ENCODE assay signal across 27 cellular contexts in the genomic region with DNA sequence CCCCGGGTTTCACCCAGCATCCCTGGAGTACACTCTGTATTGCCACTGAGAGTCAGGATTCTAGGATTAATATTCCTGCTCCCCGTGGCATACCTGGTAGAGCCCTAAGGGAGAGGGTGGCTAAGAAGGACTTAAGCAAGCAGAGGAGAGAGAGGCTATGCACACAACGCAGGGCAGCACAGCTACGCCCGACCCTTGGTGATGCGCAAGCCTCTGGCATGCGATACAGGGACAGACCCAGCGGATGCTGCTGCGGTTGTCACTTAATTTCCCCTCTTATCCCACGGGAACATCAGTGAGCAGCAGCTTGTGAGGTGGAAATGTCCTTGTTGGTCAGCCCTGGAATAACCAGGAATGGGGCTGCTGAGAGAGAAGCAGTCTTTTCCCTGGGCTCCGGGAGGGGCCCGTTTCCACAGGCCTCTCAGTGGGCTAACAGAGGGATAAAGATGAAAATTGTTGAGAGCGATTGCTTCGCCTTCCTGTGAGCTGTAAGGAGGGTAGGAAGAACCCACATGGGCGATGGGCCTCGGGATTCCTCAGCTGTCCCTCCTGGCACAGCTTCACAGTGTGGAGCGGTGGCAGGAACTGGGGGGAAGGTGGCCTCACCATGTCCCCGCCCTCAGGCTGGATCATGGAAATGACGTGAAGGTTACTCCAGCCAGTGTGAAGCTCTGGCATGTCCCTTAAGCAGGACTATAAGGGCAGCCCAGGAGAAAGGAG. TPM values are rescaled to one million over a fixed set of nuclear protein-coding genes. Genes with fewer than 3 reads are reported as not detected.
A peak's percentile ranks its signal among the peaks of the same experiment; 100 is the strongest.
DNase-seq lines count a peak whose midpoint lies in the region; ATAC-seq, FAIRE-seq and TF ChIP-seq lines count a peak whose summit lies in the region.
"Had no signal": no experiment of that assay in that cellular context is flagged by ENCODE, and none has a peak within 500 bp of the region (broad histone marks: within the 10 kb centered on the region; RNA-seq: fewer than 3 reads in every experiment).

No MANE protein-coding gene starts in this region.

- no peak for FAIRE-seq in HepG2 (lab: Jason Lieb, UNC)
- FAIRE-seq: GM12891, TTC549 had no signal

- CTCF ChIA-PET in HepG2 (lab: Yijun Ruan, JAX; ENCODE audit: low intra/inter-chr PET ratio, low total read pairs) = no interaction called here
- CTCF ChIA-PET in activated CD8-positive, alpha-beta T cell treated with anti-CD3 and anti-CD28 coated beads, Interleukin-2, amount 10 ng/mL, durations not matched to agents 7 days and 5 days (lab: Charles Lee) = interaction anchor here (0.7 to 1.4 kb wide), 4 partner anchors 48 to 166 kb away, joined by 3 to 5 read pairs (median 3); a partner anchor contains a TSS

- ATAC-seq in right lobe of liver (no peak), HepG2 (no peak), RWPE2 (ENCODE audit: low read depth) (no peak), naive B cell (ENCODE audit: low read depth in 2 of 2) (no peak), GM19397 (IDR thresholded peaks at IDR 0.05; ENCODE audit: unreplicated experiment) (no peak)
- no peak for ATAC-seq in activated CD8-positive, alpha-beta T cell treated with anti-CD3 and anti-CD28 coated beads, Interleukin-2, amount 10 ng/mL, durations not matched to agents 7 days and 5 days
- ATAC-seq: activated naive CD4-positive, alpha-beta T cell treated with anti-CD3 and anti-CD28 coated beads, Interleukin-2, amount 50 U/mL, for 72 hours; esophagus mucosa; psoas muscle had no signal

- no peaks in the 10 kb centered on the region for H3K9me3 Mint-ChIP-seq in naive B cell
- H3K9me3 Mint-ChIP-seq in activated CD8-positive, alpha-beta T cell treated with anti-CD3 and anti-CD28 coated beads, Interleukin-2, amount 10 ng/mL, durations not matched to agents 7 days and 5 days (ENCODE audit: insufficient read depth) = no peaks in the 10 kb centered on the region
- H3K9me3 Mint-ChIP-seq: activated naive CD4-positive, alpha-beta T cell treated with anti-CD3 and anti-CD28 coated beads, Interleukin-2, amount 50 U/mL, for 72 hours had no signal

- H3K9ac ChIP-seq in HepG2 (ENCODE audit: insufficient read depth, low read depth, low read length) = no peak overlapping the region

- no peak for TF ChIP-seq POLR2A in right lobe of liver (IDR thresholded peaks at IDR 0.05)
- TF ChIP-seq POLR2A in HepG2 (IDR thresholded peaks at IDR 0.05; ENCODE audit: insufficient read depth in 1 of 2, low read depth in 2 of 2, low read length in 2 of 2) = no peak
- no peak for TF ChIP-seq POLR2A in vagina (IDR thresholded peaks at IDR 0.05)

- in situ Hi-C loops in HepG2 (cut with HindIII; ENCODE audit: extremely low pct_ligation_motif_present, low pct_unique_long_range_greater_than_20kb) = no loop called here

- intact Hi-C loops in right lobe of liver (cut with DNase I) = loop anchor here (10.0 kb wide), 1 partner anchor 65 kb away; a partner anchor contains a TSS
- intact Hi-C loops in HepG2 (cut with micrococcal nuclease; ENCODE audit: unreplicated experiment) = no loop called here
- intact Hi-C loops in vagina (cut with DNase I) = loop anchor here (10.0 kb wide), 1 partner anchor 65 kb away; a partner anchor contains a TSS

- peak overlapping the region in 4 of 6 donors; percentile 28 to 98 (median 91) for H3K27ac Mint-ChIP-seq in naive B cell
- H3K27ac Mint-ChIP-seq in activated CD8-positive, alpha-beta T cell treated with anti-CD3 and anti-CD28 coated beads, Interleukin-2, amount 10 ng/mL, durations not matched to agents 7 days and 5 days = no peak overlapping the region

- no peak for TF ChIP-seq EP300 in HepG2 (IDR thresholded peaks at IDR 0.05; ENCODE audit: low read depth in 2 of 2, low read length in 2 of 2)
- TF ChIP-seq EP300 in HepG2 (CRISPR knock-in tag; IDR thresholded peaks at IDR 0.05; ENCODE audit: borderline replicate concordance) = no peak

- H3K9me3 ChIP-seq in right lobe of liver (no peaks in the 10 kb centered on the region), HepG2 (ENCODE audit: low read length) (no peaks in the 10 kb centered on the region), RWPE2 (ENCODE audit: severe bottlenecking) (no peaks in the 10 kb centered on the region), vagina (no peaks in the 10 kb centered on the region)
- H3K9me3 ChIP-seq: Caco-2, left ventricle myocardium inferior, psoas muscle, thoracic aorta had no signal

- H3K36me3 ChIP-seq in right lobe of liver (peaks cover 0 to 1% (median 0%) of the 10 kb centered on the region in 4 donors), HepG2 (replicated peaks in 1 of 2; ENCODE audit: control insufficient read depth in 1 of 2, insufficient read depth in 2 of 2, low read length in 2 of 2) (peaks cover 14 to 31% of the 10 kb centered on the region in 2 experiments), RWPE2 (ENCODE audit: low read depth) (peaks cover 34% of the 10 kb centered on the region), vagina (peaks cover 4 to 37% of the 10 kb centered on the region in 2 donors)

- H3K27ac ChIP-seq in right lobe of liver (no peak overlapping the region), HepG2 (ENCODE audit: extremely low read length, insufficient read depth, low read length) (no peak overlapping the region), RWPE2 (ENCODE audit: poor library complexity, severe bottlenecking) (no peak overlapping the region), vagina (no peak overlapping the region)
- H3K27ac ChIP-seq: left ventricle myocardium inferior, psoas muscle, thoracic aorta had no signal

- BruUV-seq in HepG2 (replicated peaks; lab: Mats Ljungman, UMichigan) = no TSS peak

- H2AFZ ChIP-seq in HepG2 (ENCODE audit: low read length) = no peak overlapping the region

- H3K4me2 ChIP-seq in HepG2 (ENCODE audit: low read depth, low read length) = no peak overlapping the region
- H3K4me2 ChIP-seq: smooth muscle cell had no signal

- no peaks in the 10 kb centered on the region for H3K4me1 ChIP-seq in right lobe of liver
- peaks cover 5% of the 10 kb centered on the region; the same call in 1 of the 2 replicates for H3K4me1 ChIP-seq in HepG2 (ENCODE audit: insufficient read depth, low read length)
- no peaks in the 10 kb centered on the region for H3K4me1 ChIP-seq in RWPE2 (ENCODE audit: insufficient read depth, poor library complexity, severe bottlenecking)
- H3K4me1 ChIP-seq in vagina = no peaks in the 10 kb centered on the region
- H3K4me1 ChIP-seq: left ventricle myocardium inferior, psoas muscle had no signal

- 85% methylated on average over 5 of the region's 19 CpGs for WGBS in right lobe of liver (ENCODE audit: insufficient coverage, low coverage, low lambda C conversion rate, missing lambda C conversion rate)
- WGBS in HepG2 (ENCODE audit: low lambda C conversion rate) = 93% methylated on average over 19 of the region's 19 CpGs

- H3K4me1 Mint-ChIP-seq in naive B cell = peaks cover 12 to 29% (median 16%) of the 10 kb centered on the region in 3 donors
- peaks cover 24% of the 10 kb centered on the region for H3K4me1 Mint-ChIP-seq in activated CD8-positive, alpha-beta T cell treated with anti-CD3 and anti-CD28 coated beads, Interleukin-2, amount 10 ng/mL, durations not matched to agents 7 days and 5 days (ENCODE audit: low read depth)

- no peak for TF ChIP-seq RAD21 in HepG2 (CRISPR knock-in tag; IDR thresholded peaks at IDR 0.05)

- H3K36me3 Mint-ChIP-seq in naive B cell = peaks cover 18 to 22% of the 10 kb centered on the region in 2 donors
- H3K36me3 Mint-ChIP-seq in activated CD8-positive, alpha-beta T cell treated with anti-CD3 and anti-CD28 coated beads, Interleukin-2, amount 10 ng/mL, durations not matched to agents 7 days and 5 days (ENCODE audit: low read depth) = peaks cover 30% of the 10 kb centered on the region

- no peaks in the 10 kb centered on the region for H3K79me2 ChIP-seq in HepG2 (ENCODE audit: insufficient read depth, low read length)

- no peaks in the 10 kb centered on the region for H3K27me3 Mint-ChIP-seq in naive B cell
- no peaks in the 10 kb centered on the region for H3K27me3 Mint-ChIP-seq in activated CD8-positive, alpha-beta T cell treated with anti-CD3 and anti-CD28 coated beads, Interleukin-2, amount 10 ng/mL, durations not matched to agents 7 days and 5 days (ENCODE audit: low read depth)

- no peaks in the 10 kb centered on the region for H4K20me1 ChIP-seq in HepG2 (ENCODE audit: insufficient read depth, low read length)

- no peak overlapping the region for H3K4me3 ChIP-seq in right lobe of liver
- H3K4me3 ChIP-seq in HepG2 (replicated peaks in 1 of 3; ENCODE audit: insufficient read depth in 1 of 3, low read depth in 2 of 3, low read length in 3 of 3) = no peak overlapping the region
- H3K4me3 ChIP-seq in RWPE2 (ENCODE audit: severe bottlenecking) = no peak overlapping the region
- H3K4me3 ChIP-seq in vagina = no peak overlapping the region
- H3K4me3 ChIP-seq: left ventricle myocardium inferior, psoas muscle, smooth muscle cell, thoracic aorta had no signal

- DNase-seq in right lobe of liver (peak in 2 of 3 donors; percentile 8 to 41), HepG2 (ENCODE audit: low spot score) (no peak), RWPE2 (ENCODE audit: low spot score) (peak; percentile 36), naive B cell (no peak), vagina (ENCODE audit: extremely low spot score in 2 of 2) (peak; percentile 61 to 64), cerebellar nuclear complex (lab: John Stamatoyannopoulos, UW) (no peak)
- DNase-seq in activated CD8-positive, alpha-beta T cell treated with anti-CD3 and anti-CD28 coated beads, Interleukin-2, amount 10 ng/mL, durations not matched to agents 7 days and 5 days = no peak
- DNase-seq: DND-41; effector CD4-positive, alpha-beta T cell; foreskin melanocyte; hippocampal formation; left ventricle myocardium inferior; NCI-H1105; NCI-H2081; NCI-H345; SHP77 treated with DMSO at 0.1 percent for 48 hours; stimulated activated naive CD4-positive, alpha-beta T cell treated with Interleukin-2 at 50 U/mL for 16 hours; SW 1271 had no signal

- H3K27me3 ChIP-seq in right lobe of liver (no peaks in the 10 kb centered on the region), HepG2 (ENCODE audit: control insufficient read depth in 1 of 2, insufficient read depth in 2 of 2, low read length in 2 of 2) (no peaks in the 10 kb centered on the region), RWPE2 (ENCODE audit: insufficient read depth, poor library complexity, severe bottlenecking) (no peaks in the 10 kb centered on the region), vagina (no peaks in the 10 kb centered on the region)

- TF ChIP-seq CTCF in right lobe of liver (IDR thresholded peaks at IDR 0.05) (no peak), HepG2 (CRISPR knock-in tag; IDR thresholded peaks at IDR 0.05) (no peak), RWPE2 (IDR thresholded peaks at IDR 0.05; ENCODE audit: poor library complexity, severe bottlenecking) (no peak), vagina (IDR thresholded peaks at IDR 0.05) (no peak)

- POLR2A ChIA-PET in HepG2 (lab: Yijun Ruan, JAX) = no interaction called here
- POLR2A ChIA-PET in activated CD8-positive, alpha-beta T cell treated with anti-CD3 and anti-CD28 coated beads, Interleukin-2, amount 10 ng/mL, durations not matched to agents 7 days and 5 days (lab: Charles Lee) = interaction anchor here (1.0 kb wide), 1 partner anchor 48 kb away, joined by 4 read pairs; a partner anchor contains a TSS

- peak overlapping the region in 1 of 8 donors; percentile 19 for H3K4me3 Mint-ChIP-seq in naive B cell
- H3K4me3 Mint-ChIP-seq in activated CD8-positive, alpha-beta T cell treated with anti-CD3 and anti-CD28 coated beads, Interleukin-2, amount 10 ng/mL, durations not matched to agents 7 days and 5 days = no peak overlapping the region

RNA-seq across cellular contexts. Expression of a gene that starts 37.5 kb away (rescaled TPM):
- total RNA-seq in right lobe of liver = 10 to 100 TPM in 1 of 6 experiments, 1 to 10 TPM in 5; 3.8 to 11.5 (median 6.3) TPM
- 5.8 and 8.9 TPM in 2 replicates for total RNA-seq in HepG2 (2016; rRNA removed; fragmentation: Illumina TruSeq; extraction: Trizol)
- total RNA-seq in HepG2 (2016; cell fraction: cytosol; rRNA removed; fragmentation: Illumina TruSeq; extraction: Trizol; ENCODE audit: low read depth) = 2.9 and 4.1 TPM in 2 replicates
- total RNA-seq in HepG2 (2016; cell fraction: insoluble cytoplasmic fraction; rRNA removed; fragmentation: Illumina TruSeq; extraction: Trizol) = 6.4 and 10.4 TPM in 2 replicates
- total RNA-seq in HepG2 (2016; cell fraction: membrane; rRNA removed; fragmentation: Illumina TruSeq; extraction: Trizol) = 5.1 and 5.2 TPM in 2 replicates
- total RNA-seq in HepG2 (2016; cell fraction: nucleus; rRNA removed; fragmentation: Illumina TruSeq; extraction: Trizol) = 7.2 and 9.9 TPM in 2 replicates
- polyA plus RNA-seq in HepG2 (2011; rRNA removed) = 9.2 and 13.5 TPM in 2 replicates
- 6.2 and 8.0 TPM in 2 replicates for polyA plus RNA-seq in HepG2 (2011; cell fraction: cytosol; rRNA removed)
- polyA plus RNA-seq in HepG2 (2011; cell fraction: nucleus; rRNA removed) = 37.0 and 38.9 TPM in 2 replicates
- polyA plus RNA-seq in HepG2 (2012) = 8.0 and 20.4 TPM in 2 replicates
- polyA plus RNA-seq in HepG2 (2016; cell fraction: cytosol; fragmentation: Illumina TruSeq; extraction: Trizol; ENCODE audit: low read depth) = 2.3 and 2.5 TPM in 2 replicates
- polyA plus RNA-seq in HepG2 (2016; cell fraction: insoluble cytoplasmic fraction; fragmentation: Illumina TruSeq; extraction: Trizol; ENCODE audit: low read depth) = 10.3 and 13.3 TPM in 2 replicates
- 4.7 and 5.2 TPM in 2 replicates for polyA plus RNA-seq in HepG2 (2016; cell fraction: membrane; fragmentation: Illumina TruSeq; extraction: Trizol; ENCODE audit: low read depth)
- polyA plus RNA-seq in HepG2 (2016; cell fraction: nucleus; fragmentation: Illumina TruSeq; extraction: Trizol; ENCODE audit: insufficient read depth, low read depth) = 23.2 and 27.0 TPM in 2 replicates
- 17.2 and 38.7 TPM in 2 replicates for polyA minus RNA-seq in HepG2 (2011; rRNA and poly(A)+ RNA removed; ENCODE audit: low replicate concordance)
- polyA minus RNA-seq in HepG2 (2011; cell fraction: cytosol; rRNA and poly(A)+ RNA removed) = 5.8 and 6.9 TPM in 2 replicates
- 6.4 and 8.5 TPM in 2 replicates for polyA minus RNA-seq in HepG2 (2011; cell fraction: nucleus; rRNA and poly(A)+ RNA removed)
- polyA plus RNA-seq in naive B cell (ENCODE audit: low read depth in 6 of 6) = 1 to 10 TPM in 5 of 6 donors, under 1 TPM in 1; 0.17 to 9.3 (median 5.6) TPM
- 14.0 TPM for total RNA-seq in vagina
- total RNA-seq in activated CD8-positive, alpha-beta T cell treated with anti-CD3 and anti-CD28 coated beads, Interleukin-2, amount 10 ng/mL, durations not matched to agents 7 days and 5 days = 10 to 100 TPM; 53.5 to 59.8 TPM

RNA-seq across cellular contexts. Expression of a gene that starts 48.4 kb away (rescaled TPM):
- total RNA-seq in right lobe of liver (10 to 100 TPM; 52.3 to 69.0 (median 59.6) TPM), HepG2 (2016; rRNA removed; fragmentation: Illumina TruSeq; extraction: Trizol) (73.7 and 77.9 TPM in 2 replicates), vagina (72.7 TPM)
- total RNA-seq in HepG2 (2016; cell fraction: cytosol; rRNA removed; fragmentation: Illumina TruSeq; extraction: Trizol; ENCODE audit: low read depth) = 22.8 and 24.5 TPM in 2 replicates
- total RNA-seq in HepG2 (2016; cell fraction: insoluble cytoplasmic fraction; rRNA removed; fragmentation: Illumina TruSeq; extraction: Trizol) = 71.1 and 82.5 TPM in 2 replicates
- total RNA-seq in HepG2 (2016; cell fraction: membrane; rRNA removed; fragmentation: Illumina TruSeq; extraction: Trizol) = 43.6 and 49.5 TPM in 2 replicates
- 29.4 and 33.2 TPM in 2 replicates for total RNA-seq in HepG2 (2016; cell fraction: nucleus; rRNA removed; fragmentation: Illumina TruSeq; extraction: Trizol)
- polyA plus RNA-seq in HepG2 (2011; rRNA removed) (87.9 and 97.8 TPM in 2 replicates), naive B cell (ENCODE audit: low read depth in 6 of 6) (10 to 100 TPM; 10.3 to 13.3 (median 12.2) TPM)
- polyA plus RNA-seq in HepG2 (2011; cell fraction: cytosol; rRNA removed) = 86.4 and 116 TPM in 2 replicates
- polyA plus RNA-seq in HepG2 (2011; cell fraction: nucleus; rRNA removed) = 58.8 and 60.5 TPM in 2 replicates
- polyA plus RNA-seq in HepG2 (2012) = 48.5 and 57.1 TPM in 2 replicates
- polyA plus RNA-seq in HepG2 (2016; cell fraction: cytosol; fragmentation: Illumina TruSeq; extraction: Trizol; ENCODE audit: low read depth) = 28.9 and 32.8 TPM in 2 replicates
- 89.9 and 95.0 TPM in 2 replicates for polyA plus RNA-seq in HepG2 (2016; cell fraction: insoluble cytoplasmic fraction; fragmentation: Illumina TruSeq; extraction: Trizol; ENCODE audit: low read depth)
- 51.2 TPM in 2 replicates for polyA plus RNA-seq in HepG2 (2016; cell fraction: membrane; fragmentation: Illumina TruSeq; extraction: Trizol; ENCODE audit: low read depth)
- polyA plus RNA-seq in HepG2 (2016; cell fraction: nucleus; fragmentation: Illumina TruSeq; extraction: Trizol; ENCODE audit: insufficient read depth, low read depth) = 63.8 and 71.2 TPM in 2 replicates
- polyA minus RNA-seq in HepG2 (2011; rRNA and poly(A)+ RNA removed; ENCODE audit: low replicate concordance) = 142 and 271 TPM in 2 replicates
- 48.5 and 50.0 TPM in 2 replicates for polyA minus RNA-seq in HepG2 (2011; cell fraction: cytosol; rRNA and poly(A)+ RNA removed)
- 7.7 and 9.4 TPM in 2 replicates for polyA minus RNA-seq in HepG2 (2011; cell fraction: nucleus; rRNA and poly(A)+ RNA removed)
- 100 to 1,000 TPM; 160 to 170 TPM for total RNA-seq in activated CD8-positive, alpha-beta T cell treated with anti-CD3 and anti-CD28 coated beads, Interleukin-2, amount 10 ng/mL, durations not matched to agents 7 days and 5 days

RNA-seq across cellular contexts. Expression of a gene that starts 58.0 kb away (rescaled TPM):
- total RNA-seq in right lobe of liver (under 1 TPM in 2 of 6 experiments, not detected in 4; 0.26 to 0.51 TPM), HepG2 (2016; rRNA removed; fragmentation: Illumina TruSeq; extraction: Trizol) (0.18 and 0.60 TPM in 2 replicates), vagina (3.2 TPM)
- 0.44 and 1.2 TPM in 2 replicates for total RNA-seq in HepG2 (2016; cell fraction: cytosol; rRNA removed; fragmentation: Illumina TruSeq; extraction: Trizol; ENCODE audit: low read depth)
- total RNA-seq in HepG2 (2016; cell fraction: insoluble cytoplasmic fraction; rRNA removed; fragmentation: Illumina TruSeq; extraction: Trizol) = 0.13 and 0.17 TPM in 2 replicates
- 1.2 TPM in 2 replicates for total RNA-seq in HepG2 (2016; cell fraction: membrane; rRNA removed; fragmentation: Illumina TruSeq; extraction: Trizol)
- total RNA-seq in HepG2 (2016; cell fraction: nucleus; rRNA removed; fragmentation: Illumina TruSeq; extraction: Trizol) = 0.47 and 0.69 TPM in 2 replicates
- polyA plus RNA-seq in HepG2 (2011; rRNA removed) (0.25 and 0.69 TPM in 2 replicates), naive B cell (ENCODE audit: low read depth in 6 of 6) (not detected)
- polyA plus RNA-seq in HepG2 (2011; cell fraction: cytosol; rRNA removed) = 0.32 and 0.35 TPM in 2 replicates
- polyA plus RNA-seq in HepG2 (2011; cell fraction: nucleus; rRNA removed) = 0.47 and 0.55 TPM in 2 replicates
- polyA plus RNA-seq in HepG2 (2012) = 0.09 and 0.23 TPM in 2 replicates
- 4.5 and 4.9 TPM in 2 replicates for polyA plus RNA-seq in HepG2 (2016; cell fraction: cytosol; fragmentation: Illumina TruSeq; extraction: Trizol; ENCODE audit: low read depth)
- 0.73 and 0.97 TPM in 2 replicates for polyA plus RNA-seq in HepG2 (2016; cell fraction: insoluble cytoplasmic fraction; fragmentation: Illumina TruSeq; extraction: Trizol; ENCODE audit: low read depth)
- polyA plus RNA-seq in HepG2 (2016; cell fraction: membrane; fragmentation: Illumina TruSeq; extraction: Trizol; ENCODE audit: low read depth) = 4.7 and 4.8 TPM in 2 replicates
- 0.59 and 1.3 TPM in 2 replicates for polyA plus RNA-seq in HepG2 (2016; cell fraction: nucleus; fragmentation: Illumina TruSeq; extraction: Trizol; ENCODE audit: insufficient read depth, low read depth)
- 0.26 TPM in 1 of 2 replicates, not detected in the other for polyA minus RNA-seq in HepG2 (2011; rRNA and poly(A)+ RNA removed; ENCODE audit: low replicate concordance)
- not detected in 2 replicates for polyA minus RNA-seq in HepG2 (2011; cell fraction: cytosol; rRNA and poly(A)+ RNA removed)
- not detected in 2 replicates for polyA minus RNA-seq in HepG2 (2011; cell fraction: nucleus; rRNA and poly(A)+ RNA removed)
- 1 to 10 TPM; 2.7 to 3.6 TPM for total RNA-seq in activated CD8-positive, alpha-beta T cell treated with anti-CD3 and anti-CD28 coated beads, Interleukin-2, amount 10 ng/mL, durations not matched to agents 7 days and 5 days
- total RNA-seq: left ventricle myocardium inferior, psoas muscle, thoracic aorta had no signal

Comparison
In these comparisons a context has a peak if more than half of its experiments do, and no peak if none do; other contexts are left out.
1. DNase-seq: peak in right lobe of liver (2 of 3), RWPE2 (single experiment) and vagina (2 of 2); none in HepG2 (single experiment), naive B cell (single experiment), cerebellar nuclear complex (0 of 2) and activated CD8-positive, alpha-beta T cell treated with anti-CD3 and anti-CD28 coated beads, Interleukin-2, amount 10 ng/mL, durations not matched to agents 7 days and 5 days (single experiment).